In genomic region chr6:150243620-150244314, GRCh38 we compare ENCODE assay signal across 18 cellular contexts.
A peak's percentile ranks its signal among the peaks of the same experiment; 100 is the strongest.
DNase-seq lines count a peak whose midpoint lies in the region; ATAC-seq and TF ChIP-seq lines count a peak whose summit lies in the region.
"Had no signal": no experiment of that assay in that cellular context is flagged by ENCODE, and none has a peak within 500 bp of the region (broad histone marks: within the 10 kb centered on the region; RNA-seq: fewer than 3 reads in every experiment).

No MANE protein-coding gene starts in this region.

- no peaks in the 10 kb centered on the region for H3K36me3 ChIP-seq in adipocyte (ENCODE audit: control insufficient read depth, insufficient read depth, low read length, severe bottlenecking)
- no peaks in the 10 kb centered on the region for H3K36me3 ChIP-seq in neural progenitor cell
- H3K36me3 ChIP-seq: HAP-1 had no signal

- H3K79me2 ChIP-seq in neural progenitor cell (ENCODE audit: low read depth) = no peaks in the 10 kb centered on the region

- H3K9ac ChIP-seq in adipocyte (ENCODE audit: low read length) (no peak overlapping the region), neural progenitor cell (no peak overlapping the region)

- no peaks in the 10 kb centered on the region for H4K20me1 ChIP-seq in neural progenitor cell (ENCODE audit: low read depth)

- H2AFZ ChIP-seq in neural progenitor cell (replicated peaks) = no peak overlapping the region
- H2AFZ ChIP-seq: GM23338 had no signal

- H3K4me2 ChIP-seq in neural progenitor cell = no peak overlapping the region
- H3K4me2 ChIP-seq: GM23338 had no signal

- TF ChIP-seq CTCF in neural progenitor cell (IDR thresholded peaks at IDR 0.05) (no peak), type B pancreatic cell (conservative IDR thresholded peaks at IDR 0.05) (no peak)

- H3K9me3 ChIP-seq in adipocyte (ENCODE audit: control insufficient read depth, low read length) = peaks cover 11% of the 10 kb centered on the region
- no peaks in the 10 kb centered on the region for H3K9me3 ChIP-seq in right cardiac atrium (ENCODE audit: control insufficient read depth, low read length)
- H3K9me3 ChIP-seq in neural progenitor cell (ENCODE audit: low read depth) = no peaks in the 10 kb centered on the region
- H3K9me3 ChIP-seq: HAP-1 had no signal

- intact Hi-C loops in right cardiac atrium (cut with DNase I) = no loop called here

- ATAC-seq in right cardiac atrium = no peak
- ATAC-seq: GM23338, PC-3 had no signal

- DNase-seq in EL (peak; percentile 56), adipocyte (ENCODE audit: low read depth) (peak; percentile 51), iris pigment epithelial cell (ENCODE audit: low read depth) (peak; percentile 41), right cardiac atrium (no peak), NCI-H1092 (lab: John Stamatoyannopoulos, UW) (no peak), neural progenitor cell (ENCODE audit: low spot score) (no peak), type B pancreatic cell (ENCODE audit: extremely low spot score, unreplicated experiment) (no peak)
- DNase-seq: DMS53, NCI-H1417, NCI-H187, NCI-H446, NCI-H526, PC-3, SHP77 treated with DMSO at 0.1 percent for 48 hours had no signal

- 80% methylated on average over 2 of the region's 2 CpGs for WGBS in right cardiac atrium

- H3K27me3 ChIP-seq in adipocyte (replicated peaks; ENCODE audit: control insufficient read depth, insufficient read depth, low read length) (no peaks in the 10 kb centered on the region), right cardiac atrium (ENCODE audit: control insufficient read depth, insufficient read depth) (no peaks in the 10 kb centered on the region), neural progenitor cell (no peaks in the 10 kb centered on the region)

- H3K4me3 Mint-ChIP-seq in neural progenitor cell = no peak overlapping the region
- no peak overlapping the region for H3K4me3 Mint-ChIP-seq in type B pancreatic cell
- H3K4me3 Mint-ChIP-seq: CD14-positive monocyte, GM23338 had no signal

- H3K27ac Mint-ChIP-seq in neural progenitor cell (no peak overlapping the region), type B pancreatic cell (no peak overlapping the region)
- H3K27ac Mint-ChIP-seq: GM23338 had no signal

- peaks cover 2% of the 10 kb centered on the region for H3K36me3 Mint-ChIP-seq in neural progenitor cell
- peaks cover 3% of the 10 kb centered on the region for H3K36me3 Mint-ChIP-seq in type B pancreatic cell
- H3K36me3 Mint-ChIP-seq: CD14-positive monocyte had no signal

- H3K9me3 Mint-ChIP-seq in neural progenitor cell = peaks cover 5% of the 10 kb centered on the region
- H3K9me3 Mint-ChIP-seq in type B pancreatic cell = peaks cover 4% of the 10 kb centered on the region

- H3K4me1 Mint-ChIP-seq in neural progenitor cell (no peaks in the 10 kb centered on the region), type B pancreatic cell (ENCODE audit: unreplicated experiment) (no peaks in the 10 kb centered on the region)
- H3K4me1 Mint-ChIP-seq: GM23338 had no signal

- H3K4me3 ChIP-seq in adipocyte (ENCODE audit: low read length) (no peak overlapping the region), right cardiac atrium (ENCODE audit: low read length) (no peak overlapping the region), neural progenitor cell (no peak overlapping the region)
- H3K4me3 ChIP-seq: GM23338, HAP-1, SK-N-MC had no signal

- peaks cover 5% of the 10 kb centered on the region for H3K27me3 Mint-ChIP-seq in neural progenitor cell (ENCODE audit: insufficient read depth, low read depth)
- H3K27me3 Mint-ChIP-seq in type B pancreatic cell = no peaks in the 10 kb centered on the region

- no peaks in the 10 kb centered on the region for H3F3A ChIP-seq in neural progenitor cell (ENCODE audit: low read depth)

- no peaks in the 10 kb centered on the region for H3K4me1 ChIP-seq in adipocyte (ENCODE audit: control insufficient read depth, insufficient read depth, low read length)
- H3K4me1 ChIP-seq in right cardiac atrium (ENCODE audit: control insufficient read depth, insufficient read depth, low read length) = no peaks in the 10 kb centered on the region
- H3K4me1 ChIP-seq in neural progenitor cell = no peaks in the 10 kb centered on the region
- H3K4me1 ChIP-seq: HAP-1 had no signal

- H3K27ac ChIP-seq in right cardiac atrium (ENCODE audit: low read length) = no peak overlapping the region
- no peak overlapping the region for H3K27ac ChIP-seq in neural progenitor cell
- H3K27ac ChIP-seq: SK-N-MC had no signal

Comparison
In these comparisons a context has a peak if more than half of its experiments do, and no peak if none do; other contexts are left out.
1. DNase-seq: peak in EL (single experiment), adipocyte (single experiment) and iris pigment epithelial cell (single experiment); none in right cardiac atrium (0 of 3), NCI-H1092 (single experiment), neural progenitor cell (single experiment) and type B pancreatic cell (single experiment).